In the genomic region with DNA sequence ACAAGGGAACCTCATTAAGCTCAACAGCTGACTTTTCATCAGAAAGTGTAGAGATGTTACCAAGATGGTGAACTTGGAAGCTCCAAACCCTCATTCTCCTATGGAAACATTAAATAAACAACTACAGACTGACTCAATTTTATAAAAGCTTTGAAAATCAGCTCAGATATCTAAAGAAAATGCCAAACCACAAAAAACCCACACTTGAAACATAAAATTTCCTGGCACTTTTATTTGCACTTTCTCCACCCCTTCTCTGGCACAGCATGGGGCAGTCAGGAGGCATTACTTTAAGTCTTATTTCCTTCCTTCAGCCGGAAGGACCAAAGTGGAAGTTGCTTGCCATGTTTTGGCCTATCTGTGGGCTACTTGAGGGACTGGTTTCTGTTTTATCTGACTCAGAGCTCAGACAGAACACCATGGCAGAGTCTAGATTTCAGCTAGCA, we compare ENCODE assay signal across 23 cellular contexts.
DNase-seq lines count a peak whose midpoint lies in the region; ATAC-seq and TF ChIP-seq lines count a peak whose summit lies in the region.
"Had no signal": no experiment of that assay in that cellular context is flagged by ENCODE, and none has a peak within 500 bp of the region (broad histone marks: within the 10 kb centered on the region; RNA-seq: fewer than 3 reads in every experiment).

No MANE protein-coding gene starts in this region.

- no peaks in the 10 kb centered on the region for H3K79me2 ChIP-seq in HCT116 (ENCODE audit: insufficient read depth, low read length)

- no peaks in the 10 kb centered on the region for H3K27me3 ChIP-seq in HCT116 (ENCODE audit: insufficient read depth, low read length)
- H3K27me3 ChIP-seq: brain microvascular endothelial cell, gastrocnemius medialis, right lobe of liver had no signal

- H3K9ac ChIP-seq in HCT116 (ENCODE audit: low read length), result no peak overlapping the region
- no peak overlapping the region for H3K9ac ChIP-seq in SK-N-MC (ENCODE audit: insufficient read length)

- CTCF ChIA-PET in activated CD8-positive, alpha-beta memory T cell treated with anti-CD3 and anti-CD28 coated beads, Interleukin-2, amount 10 ng/mL, durations not matched to agents 7 days and 5 days (lab: Charles Lee), result no interaction called here
- CTCF ChIA-PET in HCT116 (lab: Charles Lee), result no interaction called here

- TF ChIP-seq POLR2A in HCT116 (IDR thresholded peaks at IDR 0.05; ENCODE audit: borderline replicate concordance, extremely low read depth, insufficient read depth, insufficient read length), result no peak

- intact Hi-C loops in HCT116 (cut with micrococcal nuclease), result no loop called here

- no peak for DNase-seq in activated CD8-positive, alpha-beta memory T cell treated with anti-CD3 and anti-CD28 coated beads, Interleukin-2, amount 10 ng/mL, durations not matched to agents 7 days and 5 days
- no peak for DNase-seq in activated CD8-positive, alpha-beta memory T cell treated with anti-CD3 and anti-CD28 coated beads, Interleukin-2, amount 50 U/mL, for 48 hours
- DNase-seq in HCT116 (ENCODE audit: low read depth, low spot score) (no peak), SK-N-MC (ENCODE audit: low read depth, low spot score) (no peak), osteocyte (ENCODE audit: extremely low spot score, unreplicated experiment) (no peak), DMS 273 treated with DMSO at 0.1 percent for 48 hours (lab: John Stamatoyannopoulos, UW) (no peak), middle frontal gyrus (ENCODE audit: extremely low spot score, low spot score) (no peak)
- DNase-seq: activated CD8-positive, alpha-beta memory T cell treated with anti-CD3 and anti-CD28 coated beads for 24 hours; brain microvascular endothelial cell; C1 segment of cervical spinal cord; effector CD8-positive, alpha-beta T cell; gastrocnemius medialis; hippocampal formation; left ventricle myocardium superior; NCI-H1105 treated with DMSO at 0.1 percent for 48 hours; NCI-H2081 treated with DMSO at 0.1 percent for 48 hours; NCI-H446 treated with DMSO at 0.1 percent for 48 hours; right lobe of liver; stimulated activated CD8-positive, alpha-beta memory T cell treated with anti-CD3 and anti-CD28 coated beads, Interleukin-4, amount 100 ng/mL, for 48 hours had no signal

- peaks cover 2% of the 10 kb centered on the region for H3K36me3 Mint-ChIP-seq in activated CD8-positive, alpha-beta memory T cell treated with anti-CD3 and anti-CD28 coated beads, Interleukin-2, amount 10 ng/mL, durations not matched to agents 7 days and 5 days
- H3K36me3 Mint-ChIP-seq in osteocyte (ENCODE audit: unreplicated experiment), result peaks cover 9% of the 10 kb centered on the region
- H3K36me3 Mint-ChIP-seq: WTC11 had no signal

- TF ChIP-seq CTCF in HCT116 (IDR thresholded peaks at IDR 0.05 in 2 of 3, conservative IDR thresholded peaks at IDR 0.05 in 1 of 3; ENCODE audit: borderline replicate concordance in 1 of 3, insufficient read depth in 1 of 3, low read depth in 2 of 3, low read length in 2 of 3) (no peak), osteocyte (IDR thresholded peaks at IDR 0.05) (no peak)

- no peak for TF ChIP-seq RAD21 in HCT116 (IDR thresholded peaks at IDR 0.05; ENCODE audit: low read depth)

- H3K9me3 ChIP-seq in HCT116 (ENCODE audit: control insufficient read depth in 1 of 2, insufficient read depth in 1 of 2, low read depth in 1 of 2, low read length in 2 of 2) (no peaks in the 10 kb centered on the region), SK-N-MC (ENCODE audit: low read depth, low read length) (no peaks in the 10 kb centered on the region)
- H3K9me3 ChIP-seq: gastrocnemius medialis, right lobe of liver had no signal

- peaks cover 11% of the 10 kb centered on the region for H3K4me1 Mint-ChIP-seq in activated CD8-positive, alpha-beta memory T cell treated with anti-CD3 and anti-CD28 coated beads, Interleukin-2, amount 10 ng/mL, durations not matched to agents 7 days and 5 days
- peaks cover 6% of the 10 kb centered on the region for H3K4me1 Mint-ChIP-seq in osteocyte (ENCODE audit: unreplicated experiment)

- no TSS peak for BruUV-seq in HCT116 (replicated peaks; lab: Mats Ljungman, UMichigan)

- H3K27ac ChIP-seq in HCT116 (ENCODE audit: low read depth, low read length) (peak overlapping the region; percentile 15; the same call in 1 of the 2 replicates), SK-N-MC (peak overlapping the region; percentile 25; the same call in 1 of the 2 replicates)
- H3K27ac ChIP-seq: brain microvascular endothelial cell, gastrocnemius medialis, right lobe of liver had no signal

- H4K20me1 ChIP-seq in HCT116 (ENCODE audit: insufficient read depth), result no peaks in the 10 kb centered on the region

- peak overlapping the region; percentile 56 for H2AFZ ChIP-seq in HCT116 (ENCODE audit: low read depth, low read length, poor library complexity, severe bottlenecking)

- no peak overlapping the region for H3K27ac Mint-ChIP-seq in activated CD8-positive, alpha-beta memory T cell treated with anti-CD3 and anti-CD28 coated beads, Interleukin-2, amount 10 ng/mL, durations not matched to agents 7 days and 5 days
- H3K27ac Mint-ChIP-seq in osteocyte (ENCODE audit: unreplicated experiment), result peak overlapping the region; percentile 50
- H3K27ac Mint-ChIP-seq: nephron, WTC11 had no signal

- peaks cover 5% of the 10 kb centered on the region for H3K27me3 Mint-ChIP-seq in activated CD8-positive, alpha-beta memory T cell treated with anti-CD3 and anti-CD28 coated beads, Interleukin-2, amount 10 ng/mL, durations not matched to agents 7 days and 5 days
- no peaks in the 10 kb centered on the region for H3K27me3 Mint-ChIP-seq in osteocyte (ENCODE audit: unreplicated experiment)

- no peak overlapping the region for H3K4me3 Mint-ChIP-seq in activated CD8-positive, alpha-beta memory T cell treated with anti-CD3 and anti-CD28 coated beads, Interleukin-2, amount 10 ng/mL, durations not matched to agents 7 days and 5 days
- no peak overlapping the region for H3K4me3 Mint-ChIP-seq in osteocyte (ENCODE audit: unreplicated experiment)
- H3K4me3 Mint-ChIP-seq: nephron, WTC11 had no signal

- ATAC-seq in activated CD8-positive, alpha-beta memory T cell treated with anti-CD3 and anti-CD28 coated beads, Interleukin-2, amount 10 ng/mL, durations not matched to agents 7 days and 5 days, result peak; percentile 30
- no peak for ATAC-seq in HCT116
- ATAC-seq in HG03457 (IDR thresholded peaks at IDR 0.05; ENCODE audit: unreplicated experiment), result no peak
- ATAC-seq: gastrocnemius medialis, HepG2, left ventricle myocardium superior, right lobe of liver, WTC11 had no signal

- H3K9me2 ChIP-seq in HCT116 (ENCODE audit: insufficient read depth), result no peaks in the 10 kb centered on the region

- H3K4me3 ChIP-seq in HCT116 (replicated peaks in 1 of 2; ENCODE audit: low read depth in 1 of 2, low read length in 2 of 2), result no peak overlapping the region
- H3K4me3 ChIP-seq in SK-N-MC, result no peak overlapping the region
- H3K4me3 ChIP-seq: gastrocnemius medialis, right lobe of liver had no signal

- H3K4me2 ChIP-seq in HCT116 (ENCODE audit: low read length), result no peak overlapping the region

- peaks cover 3% of the 10 kb centered on the region for H3K9me3 Mint-ChIP-seq in activated CD8-positive, alpha-beta memory T cell treated with anti-CD3 and anti-CD28 coated beads, Interleukin-2, amount 10 ng/mL, durations not matched to agents 7 days and 5 days (ENCODE audit: low read depth)
- H3K9me3 Mint-ChIP-seq in osteocyte (ENCODE audit: unreplicated experiment), result peaks cover 22% of the 10 kb centered on the region
- H3K9me3 Mint-ChIP-seq: WTC11 had no signal

- RAD21 ChIA-PET in HCT116 (lab: Charles Lee; ENCODE audit: low non-redundant PET in 1 of 2, low total read pairs in 2 of 2, uncharacterized antibody in 2 of 2, unreplicated experiment in 2 of 2), result no interaction called here

- peaks cover 0 to 3% of the 10 kb centered on the region in 2 experiments; a peak in 2 of 4 replicates for H3K4me1 ChIP-seq in HCT116 (ENCODE audit: control insufficient read depth in 1 of 2, insufficient read depth in 2 of 2, low read length in 2 of 2)
- H3K4me1 ChIP-seq: gastrocnemius medialis, right lobe of liver had no signal

- POLR2A ChIA-PET in HCT116 (lab: Charles Lee), result no interaction called here

- H3K36me3 ChIP-seq in HCT116 (ENCODE audit: control insufficient read depth in 1 of 2, insufficient read depth in 2 of 2, low read length in 2 of 2) (no peaks in the 10 kb centered on the region), SK-N-MC (ENCODE audit: insufficient read depth, low read length) (no peaks in the 10 kb centered on the region)
- H3K36me3 ChIP-seq: brain microvascular endothelial cell, gastrocnemius medialis, right lobe of liver had no signal

TF ChIP-seq in HCT116, 20 proteins besides CTCF, POLR2A, EP300 and RAD21 (continues in another document):
- TF ChIP-seq ZFX (IDR thresholded peaks at IDR 0.05), result no peak
- TF ChIP-seq ELF1 (IDR thresholded peaks at IDR 0.05; ENCODE audit: borderline replicate concordance, low read depth), result no peak
- no peak for TF ChIP-seq EGR1 (IDR thresholded peaks at IDR 0.05; ENCODE audit: low read depth)
- TF ChIP-seq ZBTB33 (IDR thresholded peaks at IDR 0.05; ENCODE audit: extremely low read depth, insufficient replicate concordance, low read length), result no peak
- no peak for TF ChIP-seq ZNF274 (IDR thresholded peaks at IDR 0.05; ENCODE audit: low read depth, low read length)
- TF ChIP-seq YY1 (IDR thresholded peaks at IDR 0.05; ENCODE audit: extremely low read depth, insufficient replicate concordance, low read depth, low read length), result no peak
- TF ChIP-seq, protein P1, sequence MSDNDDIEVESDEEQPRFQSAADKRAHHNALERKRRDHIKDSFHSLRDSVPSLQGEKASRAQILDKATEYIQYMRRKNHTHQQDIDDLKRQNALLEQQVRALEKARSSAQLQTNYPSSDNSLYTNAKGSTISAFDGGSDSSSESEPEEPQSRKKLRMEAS (IDR thresholded peaks at IDR 0.05), result no peak
- no peak for TF ChIP-seq EZH2phosphoT487 (IDR thresholded peaks at IDR 0.05; ENCODE audit: borderline replicate concordance)
- no peak for TF ChIP-seq SP1 (IDR thresholded peaks at IDR 0.05; ENCODE audit: low read depth)
- TF ChIP-seq CEBPB (IDR thresholded peaks at IDR 0.05; ENCODE audit: low read depth), result no peak
- no peak for TF ChIP-seq SRF (IDR thresholded peaks at IDR 0.05; ENCODE audit: low read depth)
